Comparison of ENCODE assay signal across 8 cellular contexts in the genomic region with DNA sequence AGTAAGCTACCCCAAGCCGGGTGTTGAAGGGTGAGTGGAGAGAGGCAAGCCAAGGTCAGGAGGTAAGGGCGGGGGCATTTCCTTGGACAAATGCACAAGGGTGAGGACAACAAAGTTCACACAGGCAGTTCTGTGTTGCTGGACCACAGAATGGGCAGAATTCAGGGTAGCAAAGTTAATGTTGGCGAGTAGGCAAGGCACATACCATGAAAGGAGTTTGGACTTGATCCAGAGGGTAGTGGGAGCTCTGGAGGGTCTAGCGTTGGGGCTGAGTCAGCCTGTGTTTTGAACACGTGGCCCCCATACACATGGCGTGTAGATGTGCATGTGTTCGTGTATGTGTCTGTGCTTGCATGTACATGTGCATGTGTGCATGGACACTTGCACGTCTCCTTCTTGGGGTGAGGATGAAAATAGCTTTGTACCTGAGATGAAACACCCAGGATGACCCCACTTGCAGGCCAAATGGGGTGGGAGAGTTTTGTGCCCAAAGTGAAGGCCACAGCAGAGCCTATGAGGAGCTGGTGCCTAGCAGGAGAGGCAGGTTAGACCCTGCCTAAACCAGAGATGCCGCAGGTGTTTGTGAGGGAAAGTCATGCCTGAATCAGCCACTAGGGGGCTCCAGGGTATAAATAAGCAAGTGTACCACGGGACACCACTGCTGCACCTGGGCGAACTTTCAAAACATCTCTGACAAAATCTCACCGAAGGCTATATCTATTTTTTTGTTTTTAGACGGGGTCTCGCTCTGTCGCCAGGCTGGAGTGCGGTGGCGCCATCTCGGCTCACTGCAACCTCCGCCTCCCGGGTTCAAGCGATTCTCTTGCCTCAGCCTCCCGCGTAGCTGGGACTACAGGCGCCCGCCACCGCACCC. TPM values are rescaled to one million over a fixed set of nuclear protein-coding genes. Genes with fewer than 3 reads are reported as not detected.
DNase-seq lines count a peak whose midpoint lies in the region; ATAC-seq and TF ChIP-seq lines count a peak whose summit lies in the region.

No MANE protein-coding gene starts in this region.

- no peaks in the 10 kb centered on the region for H3K9me3 ChIP-seq in HEK293 (ENCODE audit: control insufficient read depth, insufficient read depth, low read depth, low read length)
- no peaks in the 10 kb centered on the region for H3K9me3 ChIP-seq in mammary epithelial cell (replicated peaks; ENCODE audit: insufficient read depth, low read length)

- H2AFZ ChIP-seq in mammary epithelial cell (ENCODE audit: low read depth, low read length), result no peak overlapping the region

- no peak overlapping the region for H3K4me2 ChIP-seq in mammary epithelial cell (ENCODE audit: insufficient read depth, low read depth, low read length)

- H3K4me3 ChIP-seq in HEK293 (ENCODE audit: low read depth, low read length) (no peak overlapping the region), mammary epithelial cell (replicated peaks in 1 of 3; ENCODE audit: insufficient read depth in 1 of 3, low read depth in 2 of 3, low read length in 3 of 3) (no peak overlapping the region)

- BruUV-seq in mammary epithelial cell (replicated peaks; lab: Mats Ljungman, UMichigan), result no TSS peak

- CTCF ChIA-PET in HEK293 (lab: Yijun Ruan, JAX) (interaction anchor here (0.6 to 4.4 kb wide), 33 partner anchors 10 to 1232 kb away, joined by 3 to 46 read pairs (median 5); partner anchors contain the start of genes CREB3L4, DENND4B, GATAD2B and RAB13), mammary epithelial cell (lab: Charles Lee; ENCODE audit: low non-redundant PET) (no interaction called here)

- no peak overlapping the region for H3K27ac ChIP-seq in HEK293 (ENCODE audit: extremely low read depth, low read depth, low read length)
- H3K27ac ChIP-seq in mammary epithelial cell (ENCODE audit: insufficient read depth, low read depth, low read length), result no peak overlapping the region

- ATAC-seq in HG02840 (IDR thresholded peaks at IDR 0.05; ENCODE audit: low FRiP score, unreplicated experiment), result no peak

- dilution Hi-C loops in mammary epithelial cell (cut with HindIII; ENCODE audit: low sequenced_read_pairs), result no loop called here

- H3K4me1 ChIP-seq in HEK293 (ENCODE audit: control insufficient read depth, insufficient read depth, low read length) (no peaks in the 10 kb centered on the region), mammary epithelial cell (ENCODE audit: insufficient read depth, low read length) (no peaks in the 10 kb centered on the region)

- 45% methylated on average over 12 of the region's 26 CpGs for WGBS in mammary epithelial cell (ENCODE audit: low coverage, missing lambda C conversion rate)

- no peaks in the 10 kb centered on the region for H3K27me3 ChIP-seq in mammary epithelial cell (ENCODE audit: insufficient read depth, low read length)

- H3K9ac ChIP-seq in mammary epithelial cell (ENCODE audit: insufficient read depth, low read length), result no peak overlapping the region

- intact Hi-C loops in mammary epithelial cell (cut with micrococcal nuclease), result loop anchor here (1.0 to 5.0 kb wide), 5 partner anchors 149 to 475 kb away; partner anchors contain the start of genes CREB3L4, DENND4B, HAX1 and RAB13

- POLR2A ChIA-PET in HEK293 (lab: Yijun Ruan, JAX), result interaction anchor here (0.7 to 1.9 kb wide), 4 partner anchors 13 to 181 kb away, joined by 3 to 8 read pairs (median 4); partner anchors contain the start of genes CREB3L4 and JTB

- DNase-seq in DMS 273 treated with DMSO at 0.1 percent for 48 hours (lab: John Stamatoyannopoulos, UW) (peak; percentile 16), NCI-H2107 (lab: John Stamatoyannopoulos, UW) (peak; percentile 72), mammary epithelial cell (peak; percentile 59), kidney tubule cell (ENCODE audit: low spot score) (peak; percentile 78)
- peak; percentile 68 to 83 (median 73) for DNase-seq in activated CD4-positive, CD25-positive, alpha-beta regulatory T cell (lab: John Stamatoyannopoulos, UW)
- peak; percentile 75 to 78 for DNase-seq in stimulated activated CD4-positive, alpha-beta T cell treated with anti-CD3 and anti-CD28 coated beads, Interleukin-4, amount 100 ng/mL, for 4 hours

- no peaks in the 10 kb centered on the region for H4K20me1 ChIP-seq in mammary epithelial cell (ENCODE audit: insufficient read depth, low read length)

- TF ChIP-seq CTCF in HEK293 (tag by site-specific recombination; IDR thresholded peaks at IDR 0.05) (peak; percentile 78), mammary epithelial cell (conservative IDR thresholded peaks at IDR 0.05 in 1 of 2, IDR thresholded peaks at IDR 0.05 in 1 of 2; ENCODE audit: extremely low read depth in 1 of 2, insufficient read depth in 1 of 2, low read depth in 1 of 2, low read length in 2 of 2) (peak; percentile 88 to 90)

- H3K36me3 ChIP-seq in HEK293 (ENCODE audit: control insufficient read depth in 2 of 2, insufficient read depth in 1 of 2, low read length in 2 of 2) (peaks cover 0 to 4% of the 10 kb centered on the region in 2 experiments; a peak in 1 of 3 replicates), mammary epithelial cell (ENCODE audit: insufficient read depth, low read length) (no peaks in the 10 kb centered on the region)

- no peaks in the 10 kb centered on the region for H3K79me2 ChIP-seq in mammary epithelial cell (ENCODE audit: insufficient read depth, low read length)

- in situ Hi-C loops in mammary epithelial cell (cut with MboI; ENCODE audit: low sequenced_read_pairs in 2 of 2), result loop anchor here (5.0 to 10.0 kb wide), 2 partner anchors 188 to 190 kb away; partner anchors contain the start of gene RAB13 (in 2 of the 2)

TF ChIP-seq in HEK293, 187 proteins besides CTCF, POLR2A, EP300 and RAD21 (continues in another document):
- no peak for TF ChIP-seq ZNF398 (tag by site-specific recombination; IDR thresholded peaks at IDR 0.05)
- TF ChIP-seq ZNF121 (tag by site-specific recombination; IDR thresholded peaks at IDR 0.05), result peak; percentile 21; the same call in 1 of the 2 replicates
- TF ChIP-seq ZEB2 (tag by site-specific recombination; IDR thresholded peaks at IDR 0.05), result 0 out of 2 replicates have a peak, but pooled peaks have one; percentile 48
- TF ChIP-seq ZNF654 (tag by site-specific recombination; IDR thresholded peaks at IDR 0.05; ENCODE audit: low read depth), result peak; percentile 67
- TF ChIP-seq BCL11A (tag by site-specific recombination; IDR thresholded peaks at IDR 0.05; ENCODE audit: low read depth), result no peak
- no peak for TF ChIP-seq ZNF701 (tag by site-specific recombination; IDR thresholded peaks at IDR 0.05)
- TF ChIP-seq, protein P1, sequence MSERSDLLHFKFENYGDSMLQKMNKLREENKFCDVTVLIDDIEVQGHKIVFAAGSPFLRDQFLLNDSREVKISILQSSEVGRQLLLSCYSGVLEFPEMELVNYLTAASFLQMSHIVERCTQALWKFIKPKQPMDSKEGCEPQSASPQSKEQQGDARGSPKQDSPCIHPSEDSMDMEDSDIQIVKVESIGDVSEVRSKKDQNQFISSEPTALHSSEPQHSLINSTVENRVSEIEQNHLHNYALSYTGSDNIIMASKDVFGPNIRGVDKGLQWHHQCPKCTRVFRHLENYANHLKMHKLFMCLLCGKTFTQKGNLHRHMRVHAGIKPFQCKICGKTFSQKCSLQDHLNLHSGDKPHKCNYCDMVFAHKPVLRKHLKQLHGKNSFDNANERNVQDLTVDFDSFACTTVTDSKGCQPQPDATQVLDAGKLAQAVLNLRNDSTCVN (tag by site-specific recombination; optimal IDR thresholded peaks at IDR 0.05), result no peak
- no peak for TF ChIP-seq MYNN (tag by site-specific recombination; IDR thresholded peaks at IDR 0.05; ENCODE audit: borderline replicate concordance)
- TF ChIP-seq ZIC2 (tag by site-specific recombination; IDR thresholded peaks at IDR 0.05), result no peak
- TF ChIP-seq ZNF501 (tag by site-specific recombination; IDR thresholded peaks at IDR 0.05), result no peak
- TF ChIP-seq ZSCAN30 (tag by site-specific recombination; IDR thresholded peaks at IDR 0.05), result peak; percentile 63; the same call in 1 of the 2 replicates
- no peak for TF ChIP-seq ZNF747 (tag by site-specific recombination; IDR thresholded peaks at IDR 0.05)
- TF ChIP-seq SCRT1 (tag by site-specific recombination; IDR thresholded peaks at IDR 0.05; ENCODE audit: borderline replicate concordance), result peak; percentile 92
- no peak for TF ChIP-seq TCF7L2 (IDR thresholded peaks at IDR 0.05; ENCODE audit: borderline replicate concordance, low read depth, low read length)
- peak; percentile 95 for TF ChIP-seq SCRT2 (tag by site-specific recombination; IDR thresholded peaks at IDR 0.05)
- TF ChIP-seq ZNF670 (tag by site-specific recombination; IDR thresholded peaks at IDR 0.05; ENCODE audit: low read depth), result no peak
- no peak for TF ChIP-seq ZNF211 (tag by site-specific recombination; IDR thresholded peaks at IDR 0.05; ENCODE audit: low read depth)
- TF ChIP-seq ZNF610 (tag by site-specific recombination; IDR thresholded peaks at IDR 0.05; ENCODE audit: borderline replicate concordance), result no peak
- peak; percentile 88 for TF ChIP-seq ZNF2 (tag by site-specific recombination; IDR thresholded peaks at IDR 0.05)

RNA-seq across cellular contexts. Expression of gene SLC27A3, which starts 21.8 kb away (rescaled TPM):
- total RNA-seq in mammary epithelial cell, result 10 to 100 TPM in 1 of 2 donors, 1 to 10 TPM in 1; 6.9 to 10.7 TPM
- 13.6 TPM for polyA plus RNA-seq in mammary epithelial cell
- polyA minus RNA-seq in mammary epithelial cell, result 39.5 TPM

Comparison
In these comparisons a context has a peak if more than half of its experiments do, and no peak if none do; other contexts are left out.
1. DNase-seq: peak in every context shown above with its lines; median percentile 78 in kidney tubule cell; 76 in stimulated activated CD4-positive, alpha-beta T cell treated with anti-CD3 and anti-CD28 coated beads, Interleukin-4, amount 100 ng/mL, for 4 hours; 73 in activated CD4-positive, CD25-positive, alpha-beta regulatory T cell; 72 in NCI-H2107; 59 in mammary epithelial cell; 16 in DMS 273 treated with DMSO at 0.1 percent for 48 hours.